ENCODE assay signal across 8 cellular contexts in genomic region chr11:2305140-2305861, GRCh38. TPM values are rescaled to one million over a fixed set of nuclear protein-coding genes. Genes with fewer than 3 reads are reported as not detected.
A peak's percentile ranks its signal among the peaks of the same experiment; 100 is the strongest.
DNase-seq lines count a peak whose midpoint lies in the region; ATAC-seq, FAIRE-seq and TF ChIP-seq lines count a peak whose summit lies in the region.

No MANE protein-coding gene starts in this region.

- H3K4me2 ChIP-seq in HepG2 (ENCODE audit: low read depth, low read length): no peak overlapping the region

- H3K27me3 Mint-ChIP-seq in activated CD4-positive, alpha-beta T cell treated with anti-CD3 and anti-CD28 coated beads, Interleukin-2, amount 10 ng/mL, durations not matched to agents 7 days and 5 days: no peaks in the 10 kb centered on the region

- no peak for TF ChIP-seq POLR2A in HepG2 (IDR thresholded peaks at IDR 0.05; ENCODE audit: insufficient read depth in 1 of 2, low read depth in 2 of 2, low read length in 2 of 2)

- H3K27me3 ChIP-seq in colonic mucosa: no peaks in the 10 kb centered on the region
- peaks cover 2 to 9% of the 10 kb centered on the region in 2 experiments; a peak in 3 of 5 replicates for H3K27me3 ChIP-seq in HepG2 (ENCODE audit: control insufficient read depth in 1 of 2, insufficient read depth in 2 of 2, low read length in 2 of 2)

- no peak for TF ChIP-seq EP300 in HepG2 (IDR thresholded peaks at IDR 0.05; ENCODE audit: low read depth in 2 of 2, low read length in 2 of 2)
- TF ChIP-seq EP300 in HepG2 (CRISPR knock-in tag; IDR thresholded peaks at IDR 0.05; ENCODE audit: borderline replicate concordance): no peak

- DNase-seq in NCI-H1436 (lab: John Stamatoyannopoulos, UW): peak; percentile 38
- no peak for DNase-seq in NCI-H1436 treated with DMSO at 0.1 percent for 48 hours (lab: John Stamatoyannopoulos, UW)
- DNase-seq in NCI-H2171 (lab: John Stamatoyannopoulos, UW): peak; percentile 2
- DNase-seq in activated CD4-positive, alpha-beta T cell treated with anti-CD3 and anti-CD28 coated beads, Interleukin-2, amount 10 ng/mL, durations not matched to agents 7 days and 5 days: peak; percentile 71
- DNase-seq in colonic mucosa: peak; percentile 89
- DNase-seq in HepG2 (ENCODE audit: low spot score): peak; percentile 40
- DNase-seq in stimulated activated CD4-positive, alpha-beta T cell treated with anti-CD3 and anti-CD28 coated beads, Interleukin-4, amount 100 ng/mL, for 24 hours: peak; percentile 89

- FAIRE-seq in HepG2 (lab: Jason Lieb, UNC): no peak

- ATAC-seq in HepG2 (peak; percentile 83), GM21381 (IDR thresholded peaks at IDR 0.05; ENCODE audit: unreplicated experiment) (no peak)

- H3K27ac Mint-ChIP-seq in activated CD4-positive, alpha-beta T cell treated with anti-CD3 and anti-CD28 coated beads, Interleukin-2, amount 10 ng/mL, durations not matched to agents 7 days and 5 days: peak overlapping the region; percentile 96

- no peaks in the 10 kb centered on the region for H4K20me1 ChIP-seq in HepG2 (ENCODE audit: insufficient read depth, low read length)

- TF ChIP-seq CTCF in colonic mucosa (IDR thresholded peaks at IDR 0.05): peak; percentile 93
- peak; percentile 93 for TF ChIP-seq CTCF in HepG2 (CRISPR knock-in tag; IDR thresholded peaks at IDR 0.05)

- peak; percentile 93 for TF ChIP-seq RAD21 in HepG2 (CRISPR knock-in tag; IDR thresholded peaks at IDR 0.05)

- 0% methylated on average over 3 of the region's 10 CpGs for WGBS in HepG2 (ENCODE audit: low lambda C conversion rate)

- H3K36me3 ChIP-seq in colonic mucosa (no peaks in the 10 kb centered on the region), HepG2 (replicated peaks in 1 of 2; ENCODE audit: control insufficient read depth in 1 of 2, insufficient read depth in 2 of 2, low read length in 2 of 2) (no peaks in the 10 kb centered on the region)

- H3K4me3 Mint-ChIP-seq in activated CD4-positive, alpha-beta T cell treated with anti-CD3 and anti-CD28 coated beads, Interleukin-2, amount 10 ng/mL, durations not matched to agents 7 days and 5 days: peak overlapping the region; percentile 96

- no peaks in the 10 kb centered on the region for H3K79me2 ChIP-seq in HepG2 (ENCODE audit: insufficient read depth, low read length)

- no peaks in the 10 kb centered on the region for H3K9me3 Mint-ChIP-seq in activated CD4-positive, alpha-beta T cell treated with anti-CD3 and anti-CD28 coated beads, Interleukin-2, amount 10 ng/mL, durations not matched to agents 7 days and 5 days

- no TSS peak for BruUV-seq in HepG2 (replicated peaks; lab: Mats Ljungman, UMichigan)

- intact Hi-C loops in colonic mucosa (cut with DNase I) (loop anchor here (1.0 kb wide), 1 partner anchor 115 kb away; no protein-coding TSS in a partner anchor), HepG2 (cut with micrococcal nuclease; ENCODE audit: unreplicated experiment) (no loop called here)

- H3K9me3 ChIP-seq in colonic mucosa (no peaks in the 10 kb centered on the region), HepG2 (ENCODE audit: low read length) (no peaks in the 10 kb centered on the region)

- H3K4me1 ChIP-seq in colonic mucosa (peaks cover 3% of the 10 kb centered on the region), HepG2 (ENCODE audit: insufficient read depth, low read length) (peaks cover 24% of the 10 kb centered on the region)

- in situ Hi-C loops in HepG2 (cut with HindIII; ENCODE audit: extremely low pct_ligation_motif_present, low pct_unique_long_range_greater_than_20kb): no loop called here

- CTCF ChIA-PET in activated CD4-positive, alpha-beta T cell treated with anti-CD3 and anti-CD28 coated beads, Interleukin-2, amount 10 ng/mL, durations not matched to agents 7 days and 5 days (lab: Charles Lee): interaction anchor here (0.6 to 7.0 kb wide), 36 partner anchors 9 to 1704 kb away, joined by 3 to 134 read pairs (median 4); partner anchors contain the start of genes ASCL2, CD81 and TSSC4
- CTCF ChIA-PET in HepG2 (lab: Yijun Ruan, JAX; ENCODE audit: low intra/inter-chr PET ratio, low total read pairs): interaction anchor here (0.9 to 5.7 kb wide), 5 partner anchors 95 to 118 kb away, joined by 3 to 87 read pairs (median 4); partner anchors contain the start of gene TSSC4

- H3K4me3 ChIP-seq in colonic mucosa (no peak overlapping the region), HepG2 (replicated peaks in 1 of 3; ENCODE audit: insufficient read depth in 1 of 3, low read depth in 2 of 3, low read length in 3 of 3) (no peak overlapping the region)

- H3K9ac ChIP-seq in colonic mucosa (ENCODE audit: low read depth in 2 of 2, low read length in 2 of 2): peak overlapping the region in 1 of 2 donors; percentile 24
- H3K9ac ChIP-seq in HepG2 (ENCODE audit: insufficient read depth, low read depth, low read length): no peak overlapping the region

- H3K4me1 Mint-ChIP-seq in activated CD4-positive, alpha-beta T cell treated with anti-CD3 and anti-CD28 coated beads, Interleukin-2, amount 10 ng/mL, durations not matched to agents 7 days and 5 days: peaks cover 47% of the 10 kb centered on the region

- H2AFZ ChIP-seq in HepG2 (ENCODE audit: low read length): no peak overlapping the region

- H3K36me3 Mint-ChIP-seq in activated CD4-positive, alpha-beta T cell treated with anti-CD3 and anti-CD28 coated beads, Interleukin-2, amount 10 ng/mL, durations not matched to agents 7 days and 5 days (ENCODE audit: low read depth): peaks cover 24% of the 10 kb centered on the region

- no peak overlapping the region for H3K27ac ChIP-seq in colonic mucosa
- H3K27ac ChIP-seq in HepG2 (ENCODE audit: extremely low read length, insufficient read depth, low read length): no peak overlapping the region

- POLR2A ChIA-PET in activated CD4-positive, alpha-beta T cell treated with anti-CD3 and anti-CD28 coated beads, Interleukin-2, amount 10 ng/mL, durations not matched to agents 7 days and 5 days (lab: Charles Lee): no interaction called here
- POLR2A ChIA-PET in HepG2 (lab: Yijun Ruan, JAX): interaction anchor here (0.9 to 2.0 kb wide), 3 partner anchors 95 to 115 kb away, joined by 3 to 8 read pairs (median 3); partner anchors contain the start of gene TSSC4

RNA-seq across cellular contexts. Expression of gene TSPAN32, which starts 3.5 kb away (rescaled TPM):
- 10 to 100 TPM; 77.6 to 98.9 TPM for total RNA-seq in activated CD4-positive, alpha-beta T cell treated with anti-CD3 and anti-CD28 coated beads, Interleukin-2, amount 10 ng/mL, durations not matched to agents 7 days and 5 days
- under 1 TPM; 0.40 to 0.62 TPM for total RNA-seq in colonic mucosa
- 0.09 TPM in 1 of 2 replicates, not detected in the other for total RNA-seq in HepG2 (2016; rRNA removed; fragmentation: Illumina TruSeq; extraction: Trizol)
- not detected in 2 replicates for total RNA-seq in HepG2 (2016; cell fraction: cytosol; rRNA removed; fragmentation: Illumina TruSeq; extraction: Trizol; ENCODE audit: low read depth)
- total RNA-seq in HepG2 (2016; cell fraction: insoluble cytoplasmic fraction; rRNA removed; fragmentation: Illumina TruSeq; extraction: Trizol): 0.24 TPM in 1 of 2 replicates, not detected in the other
- total RNA-seq in HepG2 (2016; cell fraction: membrane; rRNA removed; fragmentation: Illumina TruSeq; extraction: Trizol): not detected in 2 replicates
- 0.31 and 0.53 TPM in 2 replicates for total RNA-seq in HepG2 (2016; cell fraction: nucleus; rRNA removed; fragmentation: Illumina TruSeq; extraction: Trizol)
- 0.39 and 0.70 TPM in 2 replicates for polyA plus RNA-seq in HepG2 (2011; rRNA removed)
- 0.18 and 0.34 TPM in 2 replicates for polyA plus RNA-seq in HepG2 (2011; cell fraction: cytosol; rRNA removed)
- polyA plus RNA-seq in HepG2 (2011; cell fraction: nucleus; rRNA removed): 2.2 and 7.0 TPM in 2 replicates
- 0.51 and 1.2 TPM in 2 replicates for polyA plus RNA-seq in HepG2 (2012)
- polyA plus RNA-seq in HepG2 (2016; cell fraction: cytosol; fragmentation: Illumina TruSeq; extraction: Trizol; ENCODE audit: low read depth): not detected in 2 replicates
- polyA plus RNA-seq in HepG2 (2016; cell fraction: insoluble cytoplasmic fraction; fragmentation: Illumina TruSeq; extraction: Trizol; ENCODE audit: low read depth): not detected in 2 replicates
- polyA plus RNA-seq in HepG2 (2016; cell fraction: membrane; fragmentation: Illumina TruSeq; extraction: Trizol; ENCODE audit: low read depth): not detected in 2 replicates
- polyA plus RNA-seq in HepG2 (2016; cell fraction: nucleus; fragmentation: Illumina TruSeq; extraction: Trizol; ENCODE audit: insufficient read depth, low read depth): 0.19 and 0.56 TPM in 2 replicates
- 0.07 and 1.3 TPM in 2 replicates for polyA minus RNA-seq in HepG2 (2011; rRNA and poly(A)+ RNA removed; ENCODE audit: low replicate concordance)
- not detected in 2 replicates for polyA minus RNA-seq in HepG2 (2011; cell fraction: cytosol; rRNA and poly(A)+ RNA removed)
- polyA minus RNA-seq in HepG2 (2011; cell fraction: nucleus; rRNA and poly(A)+ RNA removed): 0.90 TPM in 1 of 2 replicates, not detected in the other

RNA-seq across cellular contexts. Expression of gene C11orf21, which starts 3.6 kb away (rescaled TPM):
- 10 to 100 TPM; 66.4 to 81.0 TPM for total RNA-seq in activated CD4-positive, alpha-beta T cell treated with anti-CD3 and anti-CD28 coated beads, Interleukin-2, amount 10 ng/mL, durations not matched to agents 7 days and 5 days
- total RNA-seq in colonic mucosa: under 1 TPM; 0.11 to 0.52 TPM
- not detected in 2 replicates for total RNA-seq in HepG2 (2016; rRNA removed; fragmentation: Illumina TruSeq; extraction: Trizol)
- not detected in 2 replicates for total RNA-seq in HepG2 (2016; cell fraction: cytosol; rRNA removed; fragmentation: Illumina TruSeq; extraction: Trizol; ENCODE audit: low read depth)
- total RNA-seq in HepG2 (2016; cell fraction: insoluble cytoplasmic fraction; rRNA removed; fragmentation: Illumina TruSeq; extraction: Trizol): not detected in 2 replicates
- total RNA-seq in HepG2 (2016; cell fraction: membrane; rRNA removed; fragmentation: Illumina TruSeq; extraction: Trizol): not detected in 2 replicates
- total RNA-seq in HepG2 (2016; cell fraction: nucleus; rRNA removed; fragmentation: Illumina TruSeq; extraction: Trizol): not detected in 2 replicates
- 0.03 and 0.08 TPM in 2 replicates for polyA plus RNA-seq in HepG2 (2011; rRNA removed)
- polyA plus RNA-seq in HepG2 (2011; cell fraction: cytosol; rRNA removed): 0.04 TPM in 1 of 2 replicates, not detected in the other
- polyA plus RNA-seq in HepG2 (2011; cell fraction: nucleus; rRNA removed): 0.09 and 0.11 TPM in 2 replicates
- polyA plus RNA-seq in HepG2 (2012): not detected in 2 replicates
- polyA plus RNA-seq in HepG2 (2016; cell fraction: cytosol; fragmentation: Illumina TruSeq; extraction: Trizol; ENCODE audit: low read depth): not detected in 2 replicates
- polyA plus RNA-seq in HepG2 (2016; cell fraction: insoluble cytoplasmic fraction; fragmentation: Illumina TruSeq; extraction: Trizol; ENCODE audit: low read depth): not detected in 2 replicates
- polyA plus RNA-seq in HepG2 (2016; cell fraction: membrane; fragmentation: Illumina TruSeq; extraction: Trizol; ENCODE audit: low read depth): not detected in 2 replicates
- not detected in 2 replicates for polyA plus RNA-seq in HepG2 (2016; cell fraction: nucleus; fragmentation: Illumina TruSeq; extraction: Trizol; ENCODE audit: insufficient read depth, low read depth)
- 0.12 TPM in 1 of 2 replicates, not detected in the other for polyA minus RNA-seq in HepG2 (2011; rRNA and poly(A)+ RNA removed; ENCODE audit: low replicate concordance)
- not detected in 2 replicates for polyA minus RNA-seq in HepG2 (2011; cell fraction: cytosol; rRNA and poly(A)+ RNA removed)
- not detected in 2 replicates for polyA minus RNA-seq in HepG2 (2011; cell fraction: nucleus; rRNA and poly(A)+ RNA removed)

RNA-seq across cellular contexts. Expression of gene ASCL2, which starts 34.9 kb away (rescaled TPM):
- total RNA-seq in activated CD4-positive, alpha-beta T cell treated with anti-CD3 and anti-CD28 coated beads, Interleukin-2, amount 10 ng/mL, durations not matched to agents 7 days and 5 days: under 1 TPM; 0.31 to 0.40 TPM
- 10 to 100 TPM in 1 of 2 donors, 1 to 10 TPM in 1; 4.8 to 16.4 TPM for total RNA-seq in colonic mucosa
- 0.07 TPM in 1 of 2 replicates, not detected in the other for total RNA-seq in HepG2 (2016; rRNA removed; fragmentation: Illumina TruSeq; extraction: Trizol)
- not detected in 2 replicates for total RNA-seq in HepG2 (2016; cell fraction: cytosol; rRNA removed; fragmentation: Illumina TruSeq; extraction: Trizol; ENCODE audit: low read depth)
- total RNA-seq in HepG2 (2016; cell fraction: insoluble cytoplasmic fraction; rRNA removed; fragmentation: Illumina TruSeq; extraction: Trizol): 0.09 TPM in 1 of 2 replicates, not detected in the other
- total RNA-seq in HepG2 (2016; cell fraction: membrane; rRNA removed; fragmentation: Illumina TruSeq; extraction: Trizol): 0.09 and 0.14 TPM in 2 replicates
- not detected in 2 replicates for total RNA-seq in HepG2 (2016; cell fraction: nucleus; rRNA removed; fragmentation: Illumina TruSeq; extraction: Trizol)
- polyA plus RNA-seq in HepG2 (2011; rRNA removed): not detected in 2 replicates
- polyA plus RNA-seq in HepG2 (2011; cell fraction: cytosol; rRNA removed): not detected in 2 replicates
- polyA plus RNA-seq in HepG2 (2011; cell fraction: nucleus; rRNA removed): not detected in 2 replicates
- polyA plus RNA-seq in HepG2 (2012): not detected in 2 replicates
- polyA plus RNA-seq in HepG2 (2016; cell fraction: cytosol; fragmentation: Illumina TruSeq; extraction: Trizol; ENCODE audit: low read depth): not detected in 2 replicates
- 0.13 TPM in 1 of 2 replicates, not detected in the other for polyA plus RNA-seq in HepG2 (2016; cell fraction: insoluble cytoplasmic fraction; fragmentation: Illumina TruSeq; extraction: Trizol; ENCODE audit: low read depth)
- polyA plus RNA-seq in HepG2 (2016; cell fraction: membrane; fragmentation: Illumina TruSeq; extraction: Trizol; ENCODE audit: low read depth): not detected in 2 replicates
- polyA plus RNA-seq in HepG2 (2016; cell fraction: nucleus; fragmentation: Illumina TruSeq; extraction: Trizol; ENCODE audit: insufficient read depth, low read depth): not detected in 2 replicates
- polyA minus RNA-seq in HepG2 (2011; rRNA and poly(A)+ RNA removed; ENCODE audit: low replicate concordance): not detected in 2 replicates
- polyA minus RNA-seq in HepG2 (2011; cell fraction: cytosol; rRNA and poly(A)+ RNA removed): not detected in 2 replicates
- polyA minus RNA-seq in HepG2 (2011; cell fraction: nucleus; rRNA and poly(A)+ RNA removed): not detected in 2 replicates

Comparison
In these comparisons a context has a peak if more than half of its experiments do, and no peak if none do; other contexts are left out.
1. RNA of gene TSPAN32, which starts 3.5 kb away (total RNA-seq): 77.6 to 98.9 TPM in activated CD4-positive, alpha-beta T cell treated with anti-CD3 and anti-CD28 coated beads, Interleukin-2, amount 10 ng/mL, durations not matched to agents 7 days and 5 days; 0.40 to 0.62 TPM in colonic mucosa and 0.09 to 0.53 TPM in HepG2; every median in the first group is over 10 times any median in the second.
2. RNA of gene C11orf21, which starts 3.6 kb away (total RNA-seq): 66.4 to 81.0 TPM in activated CD4-positive, alpha-beta T cell treated with anti-CD3 and anti-CD28 coated beads, Interleukin-2, amount 10 ng/mL, durations not matched to agents 7 days and 5 days; 0.11 to 0.52 TPM in colonic mucosa and not detected in HepG2; every median in the first group is over 10 times any median in the second.
3. RNA of gene ASCL2, which starts 34.9 kb away (total RNA-seq): 4.8 to 16.4 TPM in colonic mucosa; 0.31 to 0.40 TPM in activated CD4-positive, alpha-beta T cell treated with anti-CD3 and anti-CD28 coated beads, Interleukin-2, amount 10 ng/mL, durations not matched to agents 7 days and 5 days and 0.07 to 0.14 TPM in HepG2; every median in the first group is over 4 times any median in the second.